24 cellular contexts compared by ENCODE assay signal in the genomic region with DNA sequence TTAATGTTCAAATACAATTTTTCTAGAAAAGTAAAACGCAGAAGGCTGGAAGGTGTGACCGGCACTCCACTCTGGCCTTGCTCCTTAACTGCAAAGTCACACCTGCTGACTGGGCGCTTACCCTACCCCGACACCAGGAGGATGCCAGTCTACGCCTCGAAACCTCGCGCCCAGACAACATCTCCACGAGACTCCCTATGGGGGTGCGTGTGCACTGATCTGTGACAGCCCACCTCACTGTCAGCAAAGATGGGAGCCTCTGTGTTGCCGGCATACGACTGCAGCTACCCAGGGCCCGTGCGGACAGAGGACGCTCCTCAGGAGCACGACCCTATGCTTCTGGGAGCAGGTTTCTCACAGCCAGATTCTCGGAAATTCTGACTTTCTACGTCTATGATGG.
"Had no signal": no experiment of that assay in that cellular context is flagged by ENCODE, and none has a peak within 500 bp of the region (broad histone marks: within the 10 kb centered on the region; RNA-seq: fewer than 3 reads in every experiment).

No MANE protein-coding gene starts in this region.

- DNase-seq: effector CD4-positive, alpha-beta T cell; endodermal cell; foreskin fibroblast; gastrocnemius medialis; lower lobe of right lung; natural killer cell; pancreas; right lobe of liver; stimulated activated CD4-positive, alpha-beta T cell treated with anti-CD3 and anti-CD28 coated beads, Interleukin-12 subunit alpha, Interleukin-12 subunit beta, amount 100 ng/mL, for 4 hours; stimulated activated CD4-positive, alpha-beta T cell treated with anti-CD3 and anti-CD28 coated beads, Interleukin-1b, Interleukin-23, amount 100 ng/mL, for 48 hours; stimulated activated CD4-positive, alpha-beta T cell treated with anti-CD3 and anti-CD28 coated beads, Interleukin-4, amount 100 ng/mL, for 1 hour; stimulated activated CD8-positive, alpha-beta memory T cell treated with anti-CD3 and anti-CD28 coated beads, Interleukin-4, amount 100 ng/mL, for 48 hours; stimulated activated naive CD4-positive, alpha-beta T cell treated with Interleukin-2 at 50 U/mL for 16 hours; stomach; thyroid gland; trophoblast cell had no signal

- H3K4me2 ChIP-seq: smooth muscle cell had no signal

- H3K4me3 ChIP-seq: dorsolateral prefrontal cortex, gastrocnemius medialis, lower lobe of right lung, pancreas, right lobe of liver, smooth muscle cell, stomach, thyroid gland, vagina had no signal

- H3K9me3 ChIP-seq: gastrocnemius medialis, lower lobe of right lung, neutrophil, pancreas, right lobe of liver, stomach, thyroid gland, vagina had no signal

- FAIRE-seq: colon, keratinocyte, pancreas had no signal

- H3K27me3 ChIP-seq: dorsolateral prefrontal cortex, gastrocnemius medialis, neutrophil, pancreas, right lobe of liver, stomach, thyroid gland, vagina had no signal

- H3K27ac ChIP-seq: epithelial cell of prostate, gastrocnemius medialis, lower lobe of right lung, neutrophil, pancreas, right lobe of liver, stomach, thyroid gland, vagina had no signal

- ATAC-seq: esophagus mucosa, gastrocnemius medialis, natural killer cell had no signal

- H3K4me1 ChIP-seq: gastrocnemius medialis, lower lobe of right lung, pancreas, right lobe of liver, thyroid gland, vagina had no signal
